Comparison of ENCODE assay signal across 1 cellular context in the genomic region with DNA sequence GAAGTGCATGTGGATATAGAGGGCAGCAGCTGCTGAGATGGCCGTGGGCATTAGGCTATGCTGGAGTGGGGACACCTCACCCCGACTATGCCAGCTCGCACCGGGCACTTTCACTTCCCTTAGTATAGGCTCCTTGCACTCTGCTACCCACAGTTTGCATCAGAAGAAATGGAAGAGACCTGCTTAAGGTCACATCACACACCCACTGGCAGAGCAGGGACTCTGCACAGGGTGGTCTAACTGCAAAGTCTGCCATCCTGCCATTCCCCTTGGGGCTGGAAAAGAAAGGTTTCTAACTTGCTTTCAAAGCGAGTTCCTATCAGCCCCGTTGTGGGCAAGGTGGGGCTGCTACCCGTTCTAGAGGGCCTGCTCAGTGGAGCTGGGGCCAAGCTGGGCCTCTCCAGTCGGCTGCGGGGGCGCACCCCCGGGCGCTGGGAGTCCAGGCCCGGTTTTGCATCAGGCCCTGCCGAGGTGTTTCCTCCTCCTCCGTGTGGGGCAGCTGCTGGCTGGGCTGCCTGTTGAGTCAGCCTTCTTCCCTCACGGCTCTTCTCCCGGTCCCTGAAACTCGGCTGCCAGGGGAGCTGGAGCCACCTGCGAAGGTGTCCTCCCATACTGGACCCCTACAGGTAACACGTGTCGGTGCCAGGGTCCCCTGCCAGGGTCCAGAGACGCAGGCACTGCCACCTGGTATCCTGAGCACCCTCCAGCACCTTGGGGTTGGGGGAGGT.
TF ChIP-seq lines count a peak whose summit lies in the region.

A gene with protein sequence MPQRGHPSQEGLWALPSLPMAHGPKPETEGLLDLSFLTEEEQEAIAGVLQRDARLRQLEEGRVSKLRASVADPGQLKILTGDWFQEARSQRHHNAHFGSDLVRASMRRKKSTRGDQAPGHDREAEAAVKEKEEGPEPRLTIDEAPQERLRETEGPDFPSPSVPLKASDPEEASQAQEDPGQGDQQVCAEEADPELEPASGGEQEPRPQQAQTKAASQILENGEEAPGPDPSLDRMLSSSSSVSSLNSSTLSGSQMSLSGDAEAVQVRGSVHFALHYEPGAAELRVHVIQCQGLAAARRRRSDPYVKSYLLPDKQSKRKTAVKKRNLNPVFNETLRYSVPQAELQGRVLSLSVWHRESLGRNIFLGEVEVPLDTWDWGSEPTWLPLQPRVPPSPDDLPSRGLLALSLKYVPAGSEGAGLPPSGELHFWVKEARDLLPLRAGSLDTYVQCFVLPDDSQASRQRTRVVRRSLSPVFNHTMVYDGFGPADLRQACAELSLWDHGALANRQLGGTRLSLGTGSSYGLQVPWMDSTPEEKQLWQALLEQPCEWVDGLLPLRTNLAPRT (plus strand): TSS at position 498 of the 728 bp plus-strand sequence. CDS start 3,313 bp downstream, outside the sequence.

TF ChIP-seq in K562, 482 proteins besides CTCF, POLR2A, EP300 and RAD21 (continued from another document and continues in another):
- TF ChIP-seq ZMIZ1 (IDR thresholded peaks at IDR 0.05; ENCODE audit: low read depth in 2 of 2, low read length in 2 of 2) (no peak), MTF1 (CRISPR knock-in tag; IDR thresholded peaks at IDR 0.05; ENCODE audit: borderline replicate concordance) (no peak), NR1H2 (CRISPR knock-in tag; IDR thresholded peaks at IDR 0.05) (no peak), HMG20B (CRISPR knock-in tag; IDR thresholded peaks at IDR 0.05) (no peak), SUPT5H (IDR thresholded peaks at IDR 0.05) (no peak), SFPQ (IDR thresholded peaks at IDR 0.05; ENCODE audit: low read depth, low read length) (no peak), MYNN (IDR thresholded peaks at IDR 0.05) (0 out of 2 replicates have a peak, but pooled peaks have one; percentile 12), MYNN (CRISPR knock-in tag; IDR thresholded peaks at IDR 0.05) (no peak), CBX8 (IDR thresholded peaks at IDR 0.05; ENCODE audit: borderline replicate concordance, extremely low read depth, low read depth, low read length, poor library complexity, severe bottlenecking) (no peak), ZNF311 (CRISPR knock-in tag; IDR thresholded peaks at IDR 0.05) (no peak), CBFA2T3 (IDR thresholded peaks at IDR 0.05) (no peak), STAT5B (CRISPR knock-in tag; IDR thresholded peaks at IDR 0.05) (no peak), ZNF778 (CRISPR knock-in tag; IDR thresholded peaks at IDR 0.05) (no peak), KAT7 (CRISPR knock-in tag; IDR thresholded peaks at IDR 0.05; ENCODE audit: borderline replicate concordance) (no peak), ZBTB7A (IDR thresholded peaks at IDR 0.05; ENCODE audit: borderline replicate concordance, control insufficient read depth, low read depth, low read length) (peak; percentile 65; the same call in 1 of the 2 replicates), BRCA1 (IDR thresholded peaks at IDR 0.05) (no peak), BRCA1 (CRISPR knock-in tag; IDR thresholded peaks at IDR 0.05) (no peak), ZNF561 (CRISPR knock-in tag; conservative IDR thresholded peaks at IDR 0.05) (no peak), SMAD4 (CRISPR knock-in tag; conservative IDR thresholded peaks at IDR 0.05) (peak; percentile 36), ZNF766 (CRISPR knock-in tag; conservative IDR thresholded peaks at IDR 0.05) (no peak), SMARCA5 (IDR thresholded peaks at IDR 0.05) (no peak), ZNF644 (tag; IDR thresholded peaks at IDR 0.05; ENCODE audit: low read depth) (no peak), NFE2L1 (tag; IDR thresholded peaks at IDR 0.05; ENCODE audit: borderline replicate concordance, low read depth) (no peak), ZC3H11A (IDR thresholded peaks at IDR 0.05; ENCODE audit: low read depth, low read length) (no peak), ZBTB12 (CRISPR knock-in tag; IDR thresholded peaks at IDR 0.05) (no peak), FOXK2 (conservative IDR thresholded peaks at IDR 0.05 in 1 of 2, IDR thresholded peaks at IDR 0.05 in 1 of 2; ENCODE audit: low read depth in 2 of 2) (no peak)
- TF ChIP-seq, protein P1, sequence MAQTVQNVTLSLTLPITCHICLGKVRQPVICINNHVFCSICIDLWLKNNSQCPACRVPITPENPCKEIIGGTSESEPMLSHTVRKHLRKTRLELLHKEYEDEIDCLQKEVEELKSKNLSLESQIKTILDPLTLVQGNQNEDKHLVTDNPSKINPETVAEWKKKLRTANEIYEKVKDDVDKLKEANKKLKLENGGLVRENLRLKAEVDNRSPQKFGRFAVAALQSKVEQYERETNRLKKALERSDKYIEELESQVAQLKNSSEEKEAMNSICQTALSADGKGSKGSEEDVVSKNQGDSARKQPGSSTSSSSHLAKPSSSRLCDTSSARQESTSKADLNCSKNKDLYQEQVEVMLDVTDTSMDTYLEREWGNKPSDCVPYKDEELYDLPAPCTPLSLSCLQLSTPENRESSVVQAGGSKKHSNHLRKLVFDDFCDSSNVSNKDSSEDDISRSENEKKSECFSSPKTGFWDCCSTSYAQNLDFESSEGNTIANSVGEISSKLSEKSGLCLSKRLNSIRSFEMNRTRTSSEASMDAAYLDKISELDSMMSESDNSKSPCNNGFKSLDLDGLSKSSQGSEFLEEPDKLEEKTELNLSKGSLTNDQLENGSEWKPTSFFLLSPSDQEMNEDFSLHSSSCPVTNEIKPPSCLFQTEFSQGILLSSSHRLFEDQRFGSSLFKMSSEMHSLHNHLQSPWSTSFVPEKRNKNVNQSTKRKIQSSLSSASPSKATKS (CRISPR knock-in tag; IDR thresholded peaks at IDR 0.05), result no peak
- TF ChIP-seq, protein P2, sequence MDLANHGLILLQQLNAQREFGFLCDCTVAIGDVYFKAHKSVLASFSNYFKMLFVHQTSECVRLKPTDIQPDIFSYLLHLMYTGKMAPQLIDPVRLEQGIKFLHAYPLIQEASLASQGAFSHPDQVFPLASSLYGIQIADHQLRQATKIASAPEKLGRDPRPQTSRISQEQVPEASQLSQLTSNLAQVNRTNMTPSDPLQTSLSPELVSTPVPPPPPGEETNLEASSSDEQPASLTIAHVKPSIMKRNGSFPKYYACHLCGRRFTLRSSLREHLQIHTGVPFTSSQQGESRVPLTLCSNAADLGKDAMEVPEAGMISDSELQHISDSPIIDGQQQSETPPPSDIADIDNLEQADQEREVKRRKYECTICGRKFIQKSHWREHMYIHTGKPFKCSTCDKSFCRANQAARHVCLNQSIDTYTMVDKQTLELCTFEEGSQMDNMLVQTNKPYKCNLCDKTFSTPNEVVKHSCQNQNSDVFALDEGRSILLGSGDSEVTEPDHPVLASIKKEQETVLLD (IDR thresholded peaks at IDR 0.05), result no peak
- TF ChIP-seq, protein P3, sequence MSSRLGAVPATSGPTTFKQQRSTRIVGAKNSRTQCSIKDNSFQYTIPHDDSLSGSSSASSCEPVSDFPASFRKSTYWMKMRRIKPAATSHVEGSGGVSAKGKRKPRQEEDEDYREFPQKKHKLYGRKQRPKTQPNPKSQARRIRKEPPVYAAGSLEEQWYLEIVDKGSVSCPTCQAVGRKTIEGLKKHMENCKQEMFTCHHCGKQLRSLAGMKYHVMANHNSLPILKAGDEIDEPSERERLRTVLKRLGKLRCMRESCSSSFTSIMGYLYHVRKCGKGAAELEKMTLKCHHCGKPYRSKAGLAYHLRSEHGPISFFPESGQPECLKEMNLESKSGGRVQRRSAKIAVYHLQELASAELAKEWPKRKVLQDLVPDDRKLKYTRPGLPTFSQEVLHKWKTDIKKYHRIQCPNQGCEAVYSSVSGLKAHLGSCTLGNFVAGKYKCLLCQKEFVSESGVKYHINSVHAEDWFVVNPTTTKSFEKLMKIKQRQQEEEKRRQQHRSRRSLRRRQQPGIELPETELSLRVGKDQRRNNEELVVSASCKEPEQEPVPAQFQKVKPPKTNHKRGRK (tag; IDR thresholded peaks at IDR 0.05), result no peak
- TF ChIP-seq, protein P4, sequence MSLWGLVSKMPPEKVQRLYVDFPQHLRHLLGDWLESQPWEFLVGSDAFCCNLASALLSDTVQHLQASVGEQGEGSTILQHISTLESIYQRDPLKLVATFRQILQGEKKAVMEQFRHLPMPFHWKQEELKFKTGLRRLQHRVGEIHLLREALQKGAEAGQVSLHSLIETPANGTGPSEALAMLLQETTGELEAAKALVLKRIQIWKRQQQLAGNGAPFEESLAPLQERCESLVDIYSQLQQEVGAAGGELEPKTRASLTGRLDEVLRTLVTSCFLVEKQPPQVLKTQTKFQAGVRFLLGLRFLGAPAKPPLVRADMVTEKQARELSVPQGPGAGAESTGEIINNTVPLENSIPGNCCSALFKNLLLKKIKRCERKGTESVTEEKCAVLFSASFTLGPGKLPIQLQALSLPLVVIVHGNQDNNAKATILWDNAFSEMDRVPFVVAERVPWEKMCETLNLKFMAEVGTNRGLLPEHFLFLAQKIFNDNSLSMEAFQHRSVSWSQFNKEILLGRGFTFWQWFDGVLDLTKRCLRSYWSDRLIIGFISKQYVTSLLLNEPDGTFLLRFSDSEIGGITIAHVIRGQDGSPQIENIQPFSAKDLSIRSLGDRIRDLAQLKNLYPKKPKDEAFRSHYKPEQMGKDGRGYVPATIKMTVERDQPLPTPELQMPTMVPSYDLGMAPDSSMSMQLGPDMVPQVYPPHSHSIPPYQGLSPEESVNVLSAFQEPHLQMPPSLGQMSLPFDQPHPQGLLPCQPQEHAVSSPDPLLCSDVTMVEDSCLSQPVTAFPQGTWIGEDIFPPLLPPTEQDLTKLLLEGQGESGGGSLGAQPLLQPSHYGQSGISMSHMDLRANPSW (CRISPR knock-in tag; IDR thresholded peaks at IDR 0.05), result no peak
